ENCODE assay signal across 9 cellular contexts in genomic region chr5:14167211-14167845, GRCh38. TPM values are rescaled to one million over a fixed set of nuclear protein-coding genes. Genes with fewer than 3 reads are reported as not detected.
DNase-seq lines count a peak whose midpoint lies in the region; ATAC-seq and TF ChIP-seq lines count a peak whose summit lies in the region.
"Had no signal": no experiment of that assay in that cellular context is flagged by ENCODE, and none has a peak within 500 bp of the region (broad histone marks: within the 10 kb centered on the region; RNA-seq: fewer than 3 reads in every experiment).

No MANE protein-coding gene starts in this region.

- H3K4me3 Mint-ChIP-seq in endothelial cell (ENCODE audit: unreplicated experiment), result no peak overlapping the region
- peak overlapping the region; percentile 49 for H3K4me3 Mint-ChIP-seq in stimulated activated memory B cell treated with anti-CD40 and anti-IgM and Interleukin-4, amounts not matched to agents 10 μg/mL and 1 μg/mL and 100 μg/mL, for 72 hours

- DNase-seq in HPDE6-E6E7 (ENCODE audit: extremely low spot score), result peak; percentile 54
- DNase-seq in endothelial cell (ENCODE audit: low spot score), result no peak
- no peak for DNase-seq in activated CD4-positive, alpha-beta T cell treated with anti-CD3 and anti-CD28 coated beads, Interleukin-2, amount 50 U/mL, for 4 hours
- DNase-seq: activated CD8-positive, alpha-beta memory T cell treated with anti-CD3 and anti-CD28 coated beads for 24 hours; NCI-H2081 treated with DMSO at 0.1 percent for 48 hours had no signal

- peak overlapping the region; percentile 54 for H3K27ac Mint-ChIP-seq in endothelial cell (ENCODE audit: unreplicated experiment)
- H3K27ac Mint-ChIP-seq in stimulated activated memory B cell treated with anti-CD40 and anti-IgM and Interleukin-4, amounts not matched to agents 10 μg/mL and 1 μg/mL and 100 μg/mL, for 72 hours, result peak overlapping the region; percentile 94

- H3K9me3 Mint-ChIP-seq in endothelial cell (ENCODE audit: unreplicated experiment), result no peaks in the 10 kb centered on the region
- peaks cover 3% of the 10 kb centered on the region for H3K9me3 Mint-ChIP-seq in stimulated activated memory B cell treated with anti-CD40 and anti-IgM and Interleukin-4, amounts not matched to agents 10 μg/mL and 1 μg/mL and 100 μg/mL, for 72 hours

- peaks cover 13% of the 10 kb centered on the region for H3K36me3 Mint-ChIP-seq in endothelial cell (ENCODE audit: low read depth, unreplicated experiment)
- H3K36me3 Mint-ChIP-seq in stimulated activated memory B cell treated with anti-CD40 and anti-IgM and Interleukin-4, amounts not matched to agents 10 μg/mL and 1 μg/mL and 100 μg/mL, for 72 hours, result peaks cover 12% of the 10 kb centered on the region

- ATAC-seq in GM19023 (IDR thresholded peaks at IDR 0.05; ENCODE audit: unreplicated experiment) (peak; percentile 33), HG03159 (IDR thresholded peaks at IDR 0.05; ENCODE audit: unreplicated experiment) (no peak), GM19467 (IDR thresholded peaks at IDR 0.05; ENCODE audit: unreplicated experiment) (no peak)
- ATAC-seq in stimulated activated memory B cell treated with anti-CD40 and anti-IgM and Interleukin-4, amounts not matched to agents 10 μg/mL and 1 μg/mL and 100 μg/mL, for 72 hours, result peak; percentile 66

- H3K4me1 Mint-ChIP-seq in endothelial cell (ENCODE audit: unreplicated experiment), result peaks cover 66% of the 10 kb centered on the region
- peaks cover 76% of the 10 kb centered on the region for H3K4me1 Mint-ChIP-seq in stimulated activated memory B cell treated with anti-CD40 and anti-IgM and Interleukin-4, amounts not matched to agents 10 μg/mL and 1 μg/mL and 100 μg/mL, for 72 hours

- peaks cover 9% of the 10 kb centered on the region for H3K27me3 Mint-ChIP-seq in endothelial cell (ENCODE audit: unreplicated experiment)
- H3K27me3 Mint-ChIP-seq in stimulated activated memory B cell treated with anti-CD40 and anti-IgM and Interleukin-4, amounts not matched to agents 10 μg/mL and 1 μg/mL and 100 μg/mL, for 72 hours, result no peaks in the 10 kb centered on the region

- no peak for TF ChIP-seq CTCF in endothelial cell (IDR thresholded peaks at IDR 0.05; ENCODE audit: unreplicated experiment)

RNA-seq across cellular contexts. Expression of gene TRIO, which starts 24.2 kb away (rescaled TPM):
- 229 TPM for total RNA-seq in endothelial cell (ENCODE audit: unreplicated experiment)

Comparison
In these comparisons a context has a peak if more than half of its experiments do, and no peak if none do; other contexts are left out.
1. ATAC-seq: peak in GM19023 (single experiment) and stimulated activated memory B cell treated with anti-CD40 and anti-IgM and Interleukin-4, amounts not matched to agents 10 μg/mL and 1 μg/mL and 100 μg/mL, for 72 hours (single experiment); none in HG03159 (single experiment) and GM19467 (single experiment).